In the genomic region with DNA sequence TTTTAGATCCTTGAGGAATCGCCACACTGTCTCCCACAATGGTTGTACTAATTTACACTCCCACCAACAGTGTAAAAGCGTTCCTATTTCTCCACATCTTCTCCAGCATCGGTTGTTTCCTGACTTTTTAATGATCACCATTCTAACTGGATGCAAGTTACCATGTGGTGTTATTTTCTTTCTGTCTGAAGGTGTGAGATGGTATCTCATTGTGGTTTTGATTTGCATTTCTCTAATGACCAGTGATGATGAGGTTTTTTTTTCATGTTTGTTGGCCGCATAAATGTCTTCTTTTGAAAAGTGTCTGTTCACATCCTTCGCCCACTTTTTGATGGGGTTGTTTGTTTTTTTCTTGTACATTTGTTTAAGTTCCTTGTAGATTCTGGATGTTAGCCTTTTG, we compare ENCODE assay signal across 3 cellular contexts. TPM values are rescaled to one million over a fixed set of nuclear protein-coding genes. Genes with fewer than 3 reads are reported as not detected.
"Had no signal": no experiment of that assay in that cellular context is flagged by ENCODE, and none has a peak within 500 bp of the region (broad histone marks: within the 10 kb centered on the region; RNA-seq: fewer than 3 reads in every experiment).

No MANE protein-coding gene starts in this region.

RNA-seq across cellular contexts. Expression of a gene that starts 20.4 kb away (rescaled TPM):
- total RNA-seq: K562, PC-3 had no signal
- polyA plus RNA-seq: K562, SK-N-SH had no signal
